ENCODE assay signal across 28 cellular contexts in genomic region chr17:42796066-42796758, GRCh38. TPM values are rescaled to one million over a fixed set of nuclear protein-coding genes. Genes with fewer than 3 reads are reported as not detected.
A peak's percentile ranks its signal among the peaks of the same experiment; 100 is the strongest.
DNase-seq lines count a peak whose midpoint lies in the region; ATAC-seq, FAIRE-seq and TF ChIP-seq lines count a peak whose summit lies in the region.
"Had no signal": no experiment of that assay in that cellular context is flagged by ENCODE, and none has a peak within 500 bp of the region (broad histone marks: within the 10 kb centered on the region; RNA-seq: fewer than 3 reads in every experiment).

No MANE protein-coding gene starts in this region.

- H3K9me3 Mint-ChIP-seq in activated naive CD4-positive, alpha-beta T cell treated with anti-CD3 and anti-CD28 coated beads, Interleukin-2, amount 50 U/mL, for 24 hours: no peaks in the 10 kb centered on the region
- H3K9me3 Mint-ChIP-seq in activated T-helper 2 cell treated with anti-CD3 and anti-CD28 coated beads, Interferon-gamma antibody, Interleukin-2, Interleukin-4, amounts not matched to agents 10 μg/mL and 5 μg/mL and 100 μg/mL, durations not matched to agents 14 hours and 24 hours and 36 hours: peaks cover 3% of the 10 kb centered on the region
- H3K9me3 Mint-ChIP-seq: dendritic cell treated with granulocyte-macrophage colony-stimulating factor and Interleukin-4, amounts not matched to agents 40 ng/mL and 50 ng/mL, for 4 days had no signal

- H3K9me3 ChIP-seq in kidney (ENCODE audit: control insufficient read depth in 1 of 2, low read length in 2 of 2): no peaks in the 10 kb centered on the region
- no peaks in the 10 kb centered on the region for H3K9me3 ChIP-seq in transverse colon
- H3K9me3 ChIP-seq: BLaER1 treated with 17β-estradiol and CSF1 and Interleukin-3, amounts not matched to agents 10 nM and 100 nM; breast epithelium; neutrophil had no signal

- H3K4me1 Mint-ChIP-seq in activated naive CD4-positive, alpha-beta T cell treated with anti-CD3 and anti-CD28 coated beads, Interleukin-2, amount 50 U/mL, for 24 hours: peaks cover 28% of the 10 kb centered on the region
- peaks cover 14% of the 10 kb centered on the region for H3K4me1 Mint-ChIP-seq in activated T-helper 2 cell treated with anti-CD3 and anti-CD28 coated beads, Interferon-gamma antibody, Interleukin-2, Interleukin-4, amounts not matched to agents 10 μg/mL and 5 μg/mL and 100 μg/mL, durations not matched to agents 14 hours and 24 hours and 36 hours (ENCODE audit: low read depth)

- no peak for TF ChIP-seq EP300 in transverse colon (IDR thresholded peaks at IDR 0.05; ENCODE audit: low read depth)

- H3K4me1 ChIP-seq in kidney (ENCODE audit: control insufficient read depth in 1 of 2, insufficient read depth in 1 of 2, low read depth in 1 of 2, low read length in 2 of 2) (peaks cover 13 to 21% of the 10 kb centered on the region in 2 donors), transverse colon (peaks cover 5 to 39% (median 32%) of the 10 kb centered on the region in 4 donors)

- peak overlapping the region in 1 of 2 donors; percentile 97 for H3K9ac ChIP-seq in kidney (ENCODE audit: low read length in 2 of 2)

- WGBS in transverse colon (ENCODE audit: low coverage in 1 of 2), 2 donors: 84% methylated on average over 18 of the region's 18 CpGs; no CpG with 5 or more reads in 1 of the 2 donors

- H3K27ac Mint-ChIP-seq in activated naive CD4-positive, alpha-beta T cell treated with anti-CD3 and anti-CD28 coated beads, Interleukin-2, amount 50 U/mL, for 24 hours: no peak overlapping the region
- no peak overlapping the region for H3K27ac Mint-ChIP-seq in activated T-helper 2 cell treated with anti-CD3 and anti-CD28 coated beads, Interferon-gamma antibody, Interleukin-2, Interleukin-4, amounts not matched to agents 10 μg/mL and 5 μg/mL and 100 μg/mL, durations not matched to agents 14 hours and 24 hours and 36 hours
- H3K27ac Mint-ChIP-seq: activated CD8-positive, alpha-beta memory T cell treated with anti-CD3 and anti-CD28 coated beads, Interleukin-2, amount 10 ng/mL, durations not matched to agents 7 days and 5 days; dendritic cell treated with granulocyte-macrophage colony-stimulating factor and Interleukin-4, amounts not matched to agents 40 ng/mL and 50 ng/mL, for 4 days had no signal

- H3K27ac ChIP-seq in kidney (ENCODE audit: low read depth in 2 of 2, low read length in 2 of 2) (peak overlapping the region; percentile 90 to 97), transverse colon (peak overlapping the region; percentile 86 to 94 (median 86))
- H3K27ac ChIP-seq: BLaER1 treated with 17β-estradiol and CSF1 and Interleukin-3, amounts not matched to agents 10 nM and 100 nM; neutrophil had no signal

- ATAC-seq in HG02840 (IDR thresholded peaks at IDR 0.05; ENCODE audit: low FRiP score, unreplicated experiment): no peak
- ATAC-seq: activated CD8-positive, alpha-beta memory T cell treated with anti-CD3 and anti-CD28 coated beads, Interleukin-2, amount 10 ng/mL, durations not matched to agents 7 days and 5 days; left ventricle myocardium superior had no signal

- no peak for FAIRE-seq in kidney (lab: Jason Lieb, UNC)
- FAIRE-seq: GM19239, small intestine had no signal

- intact Hi-C loops in activated T-helper 2 cell treated with anti-CD3 and anti-CD28 coated beads, Interferon-gamma antibody, Interleukin-2, Interleukin-4, amounts not matched to agents 10 μg/mL and 5 μg/mL and 100 μg/mL, durations not matched to agents 14 hours and 24 hours and 36 hours (cut with micrococcal nuclease): no loop called here
- intact Hi-C loops in kidney (cut with DNase I) (no loop called here), transverse colon (cut with DNase I; ENCODE audit: low total_unique reads) (no loop called here)

- no peak overlapping the region for H3K4me3 ChIP-seq in kidney (ENCODE audit: low read length in 2 of 2)
- H3K4me3 ChIP-seq in transverse colon: peak overlapping the region in 1 of 4 donors; percentile 26

- no peaks in the 10 kb centered on the region for H3K36me3 ChIP-seq in kidney (ENCODE audit: control insufficient read depth in 1 of 2, insufficient read depth in 2 of 2, low read length in 2 of 2)
- H3K36me3 ChIP-seq in transverse colon: no peaks in the 10 kb centered on the region
- H3K36me3 ChIP-seq: breast epithelium, neutrophil had no signal

- H3K36me3 Mint-ChIP-seq in activated naive CD4-positive, alpha-beta T cell treated with anti-CD3 and anti-CD28 coated beads, Interleukin-2, amount 50 U/mL, for 24 hours: peaks cover 8% of the 10 kb centered on the region
- H3K36me3 Mint-ChIP-seq in activated T-helper 2 cell treated with anti-CD3 and anti-CD28 coated beads, Interferon-gamma antibody, Interleukin-2, Interleukin-4, amounts not matched to agents 10 μg/mL and 5 μg/mL and 100 μg/mL, durations not matched to agents 14 hours and 24 hours and 36 hours (ENCODE audit: low read depth): peaks cover 7% of the 10 kb centered on the region

- no peaks in the 10 kb centered on the region for H3K27me3 ChIP-seq in transverse colon
- H3K27me3 ChIP-seq: BLaER1 treated with 17β-estradiol and CSF1 and Interleukin-3, amounts not matched to agents 10 nM and 100 nM; breast epithelium had no signal

- TF ChIP-seq POLR2A in transverse colon (IDR thresholded peaks at IDR 0.05): no peak

- H3K4me3 Mint-ChIP-seq in activated naive CD4-positive, alpha-beta T cell treated with anti-CD3 and anti-CD28 coated beads, Interleukin-2, amount 50 U/mL, for 24 hours: peak overlapping the region; percentile 67
- H3K4me3 Mint-ChIP-seq in activated T-helper 2 cell treated with anti-CD3 and anti-CD28 coated beads, Interferon-gamma antibody, Interleukin-2, Interleukin-4, amounts not matched to agents 10 μg/mL and 5 μg/mL and 100 μg/mL, durations not matched to agents 14 hours and 24 hours and 36 hours (ENCODE audit: low read depth): peak overlapping the region; percentile 46
- H3K4me3 Mint-ChIP-seq: dendritic cell treated with granulocyte-macrophage colony-stimulating factor and Interleukin-4, amounts not matched to agents 40 ng/mL and 50 ng/mL, for 4 days had no signal

- DNase-seq in activated naive CD4-positive, alpha-beta T cell treated with Interleukin-2 at 50 U/mL for 16 hours: no peak
- DNase-seq in activated T-helper 2 cell treated with anti-CD3 and anti-CD28 coated beads, Interferon-gamma antibody, Interleukin-2, Interleukin-4, amounts not matched to agents 10 μg/mL and 5 μg/mL and 100 μg/mL, durations not matched to agents 14 hours and 24 hours and 36 hours (ENCODE audit: low spot score): no peak
- DNase-seq in kidney (no peak), transverse colon (no peak)
- DNase-seq in stimulated activated CD4-positive, alpha-beta T cell treated with anti-CD3 and anti-CD28 coated beads, Interleukin-15, amount 100 ng/mL, for 24 hours: no peak
- no peak for DNase-seq in activated CD4-positive, alpha-beta T cell treated with anti-CD3 and anti-CD28 coated beads, Interleukin-2, amount 50 U/mL, for 1 hour
- DNase-seq: activated CD4-positive, alpha-beta T cell treated with anti-CD3 and anti-CD28 coated beads for 4 hours; activated CD8-positive, alpha-beta memory T cell treated with anti-CD3 and anti-CD28 coated beads, Interleukin-2, amount 10 ng/mL, durations not matched to agents 7 days and 5 days; Karpas-422; left ventricle myocardium superior; NCI-H1048; NCI-H2029; NCI-H345; NCI-H82; OCI-M1; SHP77 treated with DMSO at 0.1 percent for 48 hours; small intestine; stimulated activated CD4-positive, alpha-beta T cell treated with anti-CD3 and anti-CD28 coated beads, Interleukin-2, amount 100 ng/mL, for 48 hours; stimulated activated naive CD4-positive, alpha-beta T cell treated with Interleukin-2 at 50 U/mL for 16 hours had no signal

- no peaks in the 10 kb centered on the region for H3K27me3 Mint-ChIP-seq in activated naive CD4-positive, alpha-beta T cell treated with anti-CD3 and anti-CD28 coated beads, Interleukin-2, amount 50 U/mL, for 24 hours
- H3K27me3 Mint-ChIP-seq in activated T-helper 2 cell treated with anti-CD3 and anti-CD28 coated beads, Interferon-gamma antibody, Interleukin-2, Interleukin-4, amounts not matched to agents 10 μg/mL and 5 μg/mL and 100 μg/mL, durations not matched to agents 14 hours and 24 hours and 36 hours (ENCODE audit: low read depth): peaks cover 7% of the 10 kb centered on the region

- in situ Hi-C loops in transverse colon (cut with MboI; ENCODE audit: low pct_ligation_motif_present in 1 of 4, low pct_unique_long_range_greater_than_20kb in 1 of 4, low sequenced_read_pairs in 3 of 4): no loop called here

- TF ChIP-seq CTCF in kidney (IDR thresholded peaks at IDR 0.05; ENCODE audit: borderline replicate concordance, extremely low read depth, insufficient read depth): no peak
- TF ChIP-seq CTCF in transverse colon (IDR thresholded peaks at IDR 0.05): no peak

RNA-seq across cellular contexts. Expression of gene COA3, which starts 2.3 kb away (rescaled TPM):
- total RNA-seq in activated T-helper 2 cell treated with anti-CD3 and anti-CD28 coated beads, Interferon-gamma antibody, Interleukin-2, Interleukin-4, amounts not matched to agents 10 μg/mL and 5 μg/mL and 100 μg/mL, durations not matched to agents 14 hours and 24 hours and 36 hours: 51.2 and 51.7 TPM in 2 replicates
- total RNA-seq in kidney (144 TPM), transverse colon (100 to 1,000 TPM; 128 to 400 (median 171) TPM)
- polyA plus RNA-seq in kidney (ENCODE audit: insufficient read depth, low read depth, low replicate concordance): 656 TPM

RNA-seq across cellular contexts. Expression of gene CNTD1, which starts 2.4 kb away (rescaled TPM):
- total RNA-seq in activated T-helper 2 cell treated with anti-CD3 and anti-CD28 coated beads, Interferon-gamma antibody, Interleukin-2, Interleukin-4, amounts not matched to agents 10 μg/mL and 5 μg/mL and 100 μg/mL, durations not matched to agents 14 hours and 24 hours and 36 hours: 0.09 TPM in 1 of 2 replicates, not detected in the other
- total RNA-seq in kidney (0.60 TPM), transverse colon (1 to 10 TPM in 1 of 4 donors, under 1 TPM in 1, not detected in 2; 0.48 to 1.5 TPM)
- 0.95 TPM for polyA plus RNA-seq in kidney (ENCODE audit: insufficient read depth, low read depth, low replicate concordance)
- total RNA-seq: A673; activated CD8-positive, alpha-beta memory T cell treated with anti-CD3 and anti-CD28 coated beads, Interleukin-2, amount 10 ng/mL, durations not matched to agents 7 days and 5 days; fibroblast of villous mesenchyme had no signal

RNA-seq across cellular contexts. Expression of gene WNK4, which starts 15.8 kb away (rescaled TPM):
- 0.16 and 0.28 TPM in 2 replicates for total RNA-seq in activated T-helper 2 cell treated with anti-CD3 and anti-CD28 coated beads, Interferon-gamma antibody, Interleukin-2, Interleukin-4, amounts not matched to agents 10 μg/mL and 5 μg/mL and 100 μg/mL, durations not matched to agents 14 hours and 24 hours and 36 hours
- 14.9 TPM for total RNA-seq in kidney
- polyA plus RNA-seq in kidney (ENCODE audit: insufficient read depth, low read depth, low replicate concordance): 26.4 TPM
- 10 to 100 TPM; 17.9 to 87.6 (median 40.9) TPM for total RNA-seq in transverse colon
- total RNA-seq: left ventricle myocardium superior had no signal

RNA-seq across cellular contexts. Expression of gene VPS25, which starts 23.0 kb away (rescaled TPM):
- 88.8 and 90.4 TPM in 2 replicates for total RNA-seq in activated T-helper 2 cell treated with anti-CD3 and anti-CD28 coated beads, Interferon-gamma antibody, Interleukin-2, Interleukin-4, amounts not matched to agents 10 μg/mL and 5 μg/mL and 100 μg/mL, durations not matched to agents 14 hours and 24 hours and 36 hours
- 85.2 TPM for total RNA-seq in kidney
- polyA plus RNA-seq in kidney (ENCODE audit: insufficient read depth, low read depth, low replicate concordance): 112 TPM
- total RNA-seq in transverse colon: 100 to 1,000 TPM in 1 of 4 donors, 10 to 100 TPM in 3; 58.3 to 111 (median 79.7) TPM

RNA-seq across cellular contexts. Expression of gene BECN1, which starts 27.9 kb away (rescaled TPM):
- total RNA-seq in activated T-helper 2 cell treated with anti-CD3 and anti-CD28 coated beads, Interferon-gamma antibody, Interleukin-2, Interleukin-4, amounts not matched to agents 10 μg/mL and 5 μg/mL and 100 μg/mL, durations not matched to agents 14 hours and 24 hours and 36 hours: 97.2 and 104 TPM in 2 replicates
- 95.1 TPM for total RNA-seq in kidney
- 65.9 TPM for polyA plus RNA-seq in kidney (ENCODE audit: insufficient read depth, low read depth, low replicate concordance)
- 100 to 1,000 TPM in 3 of 4 donors, 10 to 100 TPM in 1; 78.2 to 199 (median 120) TPM for total RNA-seq in transverse colon

Comparison
In these comparisons a context has a peak if more than half of its experiments do, and no peak if none do; other contexts are left out.
1. RNA of gene WNK4, which starts 15.8 kb away (total RNA-seq): 17.9 to 87.6 TPM in transverse colon and 14.9 TPM in kidney (single experiment); 0.16 to 0.28 TPM in activated T-helper 2 cell treated with anti-CD3 and anti-CD28 coated beads, Interferon-gamma antibody, Interleukin-2, Interleukin-4, amounts not matched to agents 10 μg/mL and 5 μg/mL and 100 μg/mL, durations not matched to agents 14 hours and 24 hours and 36 hours; every median in the first group is over 10 times any median in the second.